Comparison of ENCODE assay signal across 10 cellular contexts in the genomic region with DNA sequence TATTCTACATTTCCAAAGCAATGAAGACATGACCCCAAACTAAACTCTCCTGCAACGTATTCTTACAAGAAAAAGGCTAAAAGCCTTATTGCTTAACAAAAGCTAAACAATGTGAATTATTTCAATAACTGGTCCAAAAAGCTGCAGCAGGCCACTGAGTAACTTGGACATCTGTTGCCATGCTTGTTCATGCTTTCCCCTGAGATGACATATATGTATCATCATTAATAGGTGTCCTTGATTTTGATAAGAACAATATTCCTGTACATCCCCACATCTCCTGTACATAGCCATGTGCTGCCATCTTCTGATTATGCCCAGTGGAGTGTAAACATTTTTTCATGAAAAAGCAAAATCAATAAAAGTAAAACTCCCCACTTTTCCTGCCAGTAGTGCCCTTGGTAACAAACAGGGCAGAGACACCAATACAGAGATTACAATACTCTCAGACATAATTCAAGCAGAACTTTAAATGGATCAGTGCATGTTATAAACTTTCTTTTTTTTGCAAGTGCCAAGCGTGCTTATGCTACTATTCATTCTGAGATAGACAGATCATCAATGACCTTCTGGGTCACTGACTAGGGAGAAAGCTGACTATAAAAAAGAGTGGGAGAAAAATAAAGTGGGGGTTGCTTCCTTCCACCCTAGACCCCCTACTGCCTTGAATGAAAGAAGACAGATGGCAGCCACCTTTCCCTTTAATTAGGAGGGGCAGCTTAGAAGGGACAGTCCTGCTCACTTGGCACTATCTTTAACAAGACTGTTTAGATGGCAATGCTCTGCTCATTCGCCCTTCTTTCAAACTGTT.
DNase-seq lines count a peak whose midpoint lies in the region; ATAC-seq, FAIRE-seq and TF ChIP-seq lines count a peak whose summit lies in the region.
"Had no signal": no experiment of that assay in that cellular context is flagged by ENCODE, and none has a peak within 500 bp of the region (broad histone marks: within the 10 kb centered on the region; RNA-seq: fewer than 3 reads in every experiment).

No MANE protein-coding gene starts in this region.

- FAIRE-seq in A549 (lab: Jason Lieb, UNC) (no peak), K562 (lab: Jason Lieb, UNC) (no peak)

- H3K4me2 ChIP-seq in A549 (peak overlapping the region; percentile 88), K562 (ENCODE audit: insufficient read depth, low read length) (no peak overlapping the region), mesenchymal stem cell (ENCODE audit: low read length, poor library complexity, severe bottlenecking) (no peak overlapping the region), Karpas-422 (ENCODE audit: low read depth, low read length, poor library complexity, severe bottlenecking) (no peak overlapping the region)

- peaks cover 3% of the 10 kb centered on the region; the same call in 1 of the 3 replicates for H3K79me2 ChIP-seq in K562 (ENCODE audit: control insufficient read depth, insufficient read depth, low read length)
- peaks cover 100% of the 10 kb centered on the region for H3K79me2 ChIP-seq in Karpas-422 (ENCODE audit: low read length)

- H3K23ac ChIP-seq in mesenchymal stem cell (ENCODE audit: low read length in 2 of 2): no peak overlapping the region

- no peak overlapping the region for H2BK120ac ChIP-seq in mesenchymal stem cell (ENCODE audit: low read depth, low read length)

- no peak overlapping the region for H4K8ac ChIP-seq in mesenchymal stem cell (ENCODE audit: low read length)

- H2AFZ ChIP-seq in K562 (ENCODE audit: low read depth, low read length): no peak overlapping the region
- no peak overlapping the region for H2AFZ ChIP-seq in mesenchymal stem cell (ENCODE audit: low read depth, low read length)
- H2AFZ ChIP-seq in Karpas-422 (ENCODE audit: low read length): no peak overlapping the region

- TF ChIP-seq RAD21 in A549 (conservative IDR thresholded peaks at IDR 0.05 in 1 of 2, IDR thresholded peaks at IDR 0.05 in 1 of 2) (peak; percentile 51 to 52), K562 (CRISPR knock-in tag; conservative IDR thresholded peaks at IDR 0.05 in 1 of 2, IDR thresholded peaks at IDR 0.05 in 1 of 2) (no peak)

- peak overlapping the region in 2 of 4 donors; percentile 70 to 78 for H3K4me3 Mint-ChIP-seq in IgD-negative memory B cell
- H3K4me3 Mint-ChIP-seq: nephron had no signal

- no peak for TF ChIP-seq POLR2A in A549 (IDR thresholded peaks at IDR 0.05; ENCODE audit: low read length)
- TF ChIP-seq POLR2A in K562 (conservative IDR thresholded peaks at IDR 0.05): no peak

- CTCF ChIA-PET in A549 (lab: Yijun Ruan, JAX): interaction anchor here (0.9 to 9.2 kb wide), 13 partner anchors 8 to 101 kb away, joined by 3 to 114 read pairs (median 5); no protein-coding TSS in a partner anchor
- CTCF ChIA-PET in K562 (lab: Yijun Ruan, JAX; ENCODE audit: low intra/inter-chr PET ratio): interaction anchor here (0.6 kb wide), 1 partner anchor 805 kb away, joined by 4 read pairs; no protein-coding TSS in a partner anchor

- H3K9ac ChIP-seq in K562 (ENCODE audit: insufficient read depth in 1 of 2, low read depth in 2 of 2, low read length in 2 of 2) (peak overlapping the region; percentile 15 to 87; a peak in 2 of 4 replicates), mesenchymal stem cell (ENCODE audit: low read length) (peak overlapping the region; percentile 91), Karpas-422 (ENCODE audit: low read length) (no peak overlapping the region)

- no peaks in the 10 kb centered on the region for H3K9me3 ChIP-seq in A549
- H3K9me3 ChIP-seq in K562 (replicated peaks; ENCODE audit: control insufficient read depth, insufficient read depth, low read depth, low read length): no peaks in the 10 kb centered on the region
- H3K9me3 ChIP-seq in mesenchymal stem cell (ENCODE audit: control insufficient read depth, low read length): no peaks in the 10 kb centered on the region
- no peaks in the 10 kb centered on the region for H3K9me3 ChIP-seq in Karpas-422 (ENCODE audit: low read length)

- WGBS in A549 (ENCODE audit: missing lambda C conversion rate): 27% methylated on average over 3 of the region's 3 CpGs
- WGBS in K562 (ENCODE audit: insufficient coverage, low coverage, missing lambda C conversion rate): 66% methylated on average over 3 of the region's 3 CpGs
- WGBS in mesenchymal stem cell: 89% methylated on average over 3 of the region's 3 CpGs

- POLR2A ChIA-PET in A549 (lab: Yijun Ruan, JAX): interaction anchor here (0.6 to 2.8 kb wide), 5 partner anchors 9 to 35 kb away, joined by 3 to 15 read pairs (median 5); no protein-coding TSS in a partner anchor
- POLR2A ChIA-PET in K562 (lab: Yijun Ruan, JAX): interaction anchor here (0.9 to 3.3 kb wide), 5 partner anchors 9 to 72 kb away, joined by 3 to 32 read pairs (median 4); no protein-coding TSS in a partner anchor

- peak overlapping the region; percentile 11 to 90 (median 86) for H3K27ac Mint-ChIP-seq in IgD-negative memory B cell
- H3K27ac Mint-ChIP-seq: nephron had no signal

- ATAC-seq in A549 (peak in 1 of 2 experiments; percentile 4; a peak in 2 of 6 replicates), K562 (no peak), HG02885 (IDR thresholded peaks at IDR 0.05; ENCODE audit: poor library complexity, unreplicated experiment) (no peak)

- TF ChIP-seq CTCF in A549 (IDR thresholded peaks at IDR 0.05) (peak; percentile 44), K562 (IDR thresholded peaks at IDR 0.05 in 2 of 3, conservative IDR thresholded peaks at IDR 0.05 in 1 of 3; ENCODE audit: insufficient read depth in 2 of 3, low read depth in 1 of 3, low read length in 3 of 3) (no peak)

- H3K4ac ChIP-seq in mesenchymal stem cell (ENCODE audit: low read depth in 1 of 2, low read length in 2 of 2): no peak overlapping the region

- H2BK12ac ChIP-seq in mesenchymal stem cell (ENCODE audit: low read length in 2 of 2): no peak overlapping the region

- H3K9me2 ChIP-seq in Karpas-422 (replicated peaks; ENCODE audit: insufficient read depth, low read length): no peaks in the 10 kb centered on the region

- intact Hi-C loops in K562 (cut with micrococcal nuclease): loop anchor here (2.0 kb wide), 1 partner anchor 43 kb away; no protein-coding TSS in a partner anchor

- H3K18ac ChIP-seq in mesenchymal stem cell (ENCODE audit: low read depth in 1 of 2, low read length in 2 of 2): no peak overlapping the region

- H3K27me3 ChIP-seq in K562 (ENCODE audit: control insufficient read depth in 2 of 2, insufficient read depth in 2 of 2, low read length in 2 of 2): no peaks in the 10 kb centered on the region
- H3K27me3 ChIP-seq in mesenchymal stem cell (ENCODE audit: control insufficient read depth in 1 of 2, insufficient read depth in 1 of 2, low read length in 2 of 2): no peaks in the 10 kb centered on the region
- H3K27me3 ChIP-seq in Karpas-422 (ENCODE audit: low read length): no peaks in the 10 kb centered on the region

- in situ Hi-C loops in K562 (cut with MboI): no loop called here

- no peak overlapping the region for H3K14ac ChIP-seq in mesenchymal stem cell (ENCODE audit: low read length in 2 of 2)

- TF ChIP-seq EP300 in A549 (IDR thresholded peaks at IDR 0.05): no peak
- no peak for TF ChIP-seq EP300 in K562 (IDR thresholded peaks at IDR 0.05; ENCODE audit: low read length)

- no TSS peak for BruUV-seq in K562 (replicated peaks; lab: Mats Ljungman, UMichigan)

- H3K36me3 ChIP-seq in K562 (ENCODE audit: control insufficient read depth, insufficient read depth, low read length) (no peaks in the 10 kb centered on the region), mesenchymal stem cell (ENCODE audit: control insufficient read depth in 1 of 2, insufficient read depth in 2 of 2, low read depth in 1 of 2, low read length in 2 of 2) (peaks cover 5 to 64% of the 10 kb centered on the region in 2 experiments), Karpas-422 (ENCODE audit: insufficient read depth, low read length) (peaks cover 70% of the 10 kb centered on the region)

- peaks cover 13% of the 10 kb centered on the region for H3K79me1 ChIP-seq in mesenchymal stem cell (replicated peaks; ENCODE audit: low read length, poor library complexity, severe bottlenecking)

- H3K9me3 Mint-ChIP-seq in IgD-negative memory B cell: no peaks in the 10 kb centered on the region
- H3K9me3 Mint-ChIP-seq: nephron had no signal

- H3K27ac ChIP-seq in A549 (peak overlapping the region; percentile 86 to 87), K562 (ENCODE audit: extremely low read depth, low read depth, low read length) (no peak overlapping the region), mesenchymal stem cell (ENCODE audit: low read length, poor library complexity, severe bottlenecking) (no peak overlapping the region), Karpas-422 (ENCODE audit: low read length) (no peak overlapping the region)

- peaks cover 5% of the 10 kb centered on the region for H3K36me3 Mint-ChIP-seq in IgD-negative memory B cell

- H4K20me1 ChIP-seq in K562 (replicated peaks; ENCODE audit: control insufficient read depth, insufficient read depth, low read length) (no peaks in the 10 kb centered on the region), Karpas-422 (ENCODE audit: insufficient read depth, low read depth, low read length) (no peaks in the 10 kb centered on the region; the same call in 1 of the 2 replicates)

- H3K4me1 Mint-ChIP-seq in IgD-negative memory B cell: peaks cover 64 to 71% (median 64%) of the 10 kb centered on the region in 3 donors

- no peak overlapping the region for H2BK15ac ChIP-seq in mesenchymal stem cell (ENCODE audit: low read depth, poor library complexity, severe bottlenecking)

- peaks cover 80% of the 10 kb centered on the region for H3K4me1 ChIP-seq in A549
- H3K4me1 ChIP-seq in K562 (replicated peaks in 1 of 2; ENCODE audit: control insufficient read depth in 2 of 2, insufficient read depth in 2 of 2, low read length in 2 of 2): peaks cover 5 to 26% of the 10 kb centered on the region in 2 experiments; a peak in 4 of 5 replicates
- H3K4me1 ChIP-seq in mesenchymal stem cell (ENCODE audit: control insufficient read depth, insufficient read depth, low read depth, low read length): peaks cover 3% of the 10 kb centered on the region
- peaks cover 57% of the 10 kb centered on the region for H3K4me1 ChIP-seq in Karpas-422 (ENCODE audit: low read length)

- no peak overlapping the region for H4K91ac ChIP-seq in mesenchymal stem cell (ENCODE audit: low read length)

- no peaks in the 10 kb centered on the region for H3K27me3 Mint-ChIP-seq in IgD-negative memory B cell

- H2AK5ac ChIP-seq in mesenchymal stem cell (ENCODE audit: low read length, severe bottlenecking): no peak overlapping the region

- no peaks in the 10 kb centered on the region for H3K9me1 ChIP-seq in K562 (ENCODE audit: control insufficient read depth, insufficient read depth, low read length)

- H2BK5ac ChIP-seq in mesenchymal stem cell (ENCODE audit: low read depth, low read length, poor library complexity, severe bottlenecking): no peak overlapping the region

- DNase-seq in A549 (ENCODE audit: low read depth in 1 of 2, low spot score in 1 of 2) (no peak), K562 (ENCODE audit: extremely low read depth in 1 of 4, low spot score in 3 of 4) (peak in 1 of 4 experiments; percentile 33), mesenchymal stem cell (no peak), putamen (ENCODE audit: low spot score) (no peak), H4 (ENCODE audit: low spot score) (no peak), Karpas-422 (no peak)
- DNase-seq: DMS79 treated with DMSO at 0.1 percent for 48 hours had no signal

- H3K4me3 ChIP-seq in A549 (peak overlapping the region; percentile 52), K562 (no peak overlapping the region; the same call in 1 of the 2 replicates), mesenchymal stem cell (ENCODE audit: insufficient read depth in 1 of 2, low read depth in 1 of 2, low read length in 2 of 2) (peak overlapping the region in 1 of 2 experiments; percentile 75), Karpas-422 (ENCODE audit: low read length) (no peak overlapping the region)

Comparison
In these comparisons a context has a peak if more than half of its experiments do, and no peak if none do; other contexts are left out.
1. H3K27ac ChIP-seq: peak in A549 (2 of 2); none in K562 (single experiment), mesenchymal stem cell (single experiment) and Karpas-422 (single experiment).